1 cellular context compared by ENCODE assay signal in the genomic region with DNA sequence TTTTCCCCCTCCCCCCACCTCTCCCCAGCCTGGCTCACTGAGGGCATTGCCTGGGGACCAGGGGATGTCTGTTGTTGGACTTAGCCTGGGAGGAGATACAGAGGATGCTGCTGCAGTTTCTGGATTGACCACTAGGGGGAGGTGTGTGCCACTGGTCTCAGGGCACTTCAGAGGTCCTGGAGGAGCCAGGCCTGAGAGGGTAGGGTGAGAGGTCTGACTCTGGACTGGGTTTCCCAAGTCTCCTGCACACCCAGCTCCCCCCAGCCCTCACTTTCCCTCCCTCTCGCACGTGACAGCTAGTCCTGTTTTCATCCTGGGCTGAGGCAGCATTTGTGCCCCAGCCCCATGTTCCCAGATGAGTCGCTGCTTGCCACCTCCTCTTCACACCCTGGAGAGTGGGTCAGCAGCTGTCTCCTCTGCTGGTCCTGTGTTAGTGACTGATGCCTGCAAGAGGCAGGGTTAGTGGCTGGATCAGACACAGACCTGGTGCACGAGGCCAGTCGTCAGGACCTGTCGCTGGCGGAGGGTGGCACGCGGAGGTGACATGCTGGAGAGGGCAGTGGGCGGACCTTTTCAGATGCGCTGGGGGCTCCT.
A peak's percentile ranks its signal among the peaks of the same experiment; 100 is the strongest.
TF ChIP-seq lines count a peak whose summit lies in the region.

No MANE protein-coding gene starts in this region.

TF ChIP-seq in IMR-90, 13 proteins besides CTCF, POLR2A, EP300 and RAD21:
- TF ChIP-seq, protein P1, sequence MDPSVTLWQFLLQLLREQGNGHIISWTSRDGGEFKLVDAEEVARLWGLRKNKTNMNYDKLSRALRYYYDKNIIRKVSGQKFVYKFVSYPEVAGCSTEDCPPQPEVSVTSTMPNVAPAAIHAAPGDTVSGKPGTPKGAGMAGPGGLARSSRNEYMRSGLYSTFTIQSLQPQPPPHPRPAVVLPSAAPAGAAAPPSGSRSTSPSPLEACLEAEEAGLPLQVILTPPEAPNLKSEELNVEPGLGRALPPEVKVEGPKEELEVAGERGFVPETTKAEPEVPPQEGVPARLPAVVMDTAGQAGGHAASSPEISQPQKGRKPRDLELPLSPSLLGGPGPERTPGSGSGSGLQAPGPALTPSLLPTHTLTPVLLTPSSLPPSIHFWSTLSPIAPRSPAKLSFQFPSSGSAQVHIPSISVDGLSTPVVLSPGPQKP (IDR thresholded peaks at IDR 0.05; ENCODE audit: borderline replicate concordance, low read depth, low read length): no peak
- peak; percentile 64 for TF ChIP-seq SMC3 (IDR thresholded peaks at IDR 0.05; ENCODE audit: low read depth, low read length)
- TF ChIP-seq BHLHE40 (IDR thresholded peaks at IDR 0.05; ENCODE audit: low read depth, low read length): peak; percentile 62; the same call in 1 of the 2 replicates
